ENCODE assay signal across 2 cellular contexts in genomic region chr9:130934246-130934645, GRCh38.
TF ChIP-seq lines count a peak whose summit lies in the region.

No MANE protein-coding gene starts in this region.

TF ChIP-seq in IMR-90, 13 proteins besides CTCF, POLR2A, EP300 and RAD21:
- TF ChIP-seq FOS (IDR thresholded peaks at IDR 0.05; ENCODE audit: low read depth, low read length) (no peak), MAFK (IDR thresholded peaks at IDR 0.05; ENCODE audit: low read depth, low read length) (no peak), SMC3 (IDR thresholded peaks at IDR 0.05; ENCODE audit: low read depth, low read length) (no peak), CHD1 (IDR thresholded peaks at IDR 0.05; ENCODE audit: low read depth, low read length) (no peak), RFX5 (IDR thresholded peaks at IDR 0.05; ENCODE audit: low read depth, low read length) (no peak), USF2 (IDR thresholded peaks at IDR 0.05; ENCODE audit: low read depth, low read length) (no peak)
- TF ChIP-seq, protein P1, sequence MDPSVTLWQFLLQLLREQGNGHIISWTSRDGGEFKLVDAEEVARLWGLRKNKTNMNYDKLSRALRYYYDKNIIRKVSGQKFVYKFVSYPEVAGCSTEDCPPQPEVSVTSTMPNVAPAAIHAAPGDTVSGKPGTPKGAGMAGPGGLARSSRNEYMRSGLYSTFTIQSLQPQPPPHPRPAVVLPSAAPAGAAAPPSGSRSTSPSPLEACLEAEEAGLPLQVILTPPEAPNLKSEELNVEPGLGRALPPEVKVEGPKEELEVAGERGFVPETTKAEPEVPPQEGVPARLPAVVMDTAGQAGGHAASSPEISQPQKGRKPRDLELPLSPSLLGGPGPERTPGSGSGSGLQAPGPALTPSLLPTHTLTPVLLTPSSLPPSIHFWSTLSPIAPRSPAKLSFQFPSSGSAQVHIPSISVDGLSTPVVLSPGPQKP (IDR thresholded peaks at IDR 0.05; ENCODE audit: borderline replicate concordance, low read depth, low read length): no peak

TF ChIP-seq in K562, 482 proteins besides CTCF, POLR2A, EP300 and RAD21:
- no peak for TF ChIP-seq RBFOX2 (IDR thresholded peaks at IDR 0.05; ENCODE audit: low read depth, low read length)
- TF ChIP-seq, protein P2, sequence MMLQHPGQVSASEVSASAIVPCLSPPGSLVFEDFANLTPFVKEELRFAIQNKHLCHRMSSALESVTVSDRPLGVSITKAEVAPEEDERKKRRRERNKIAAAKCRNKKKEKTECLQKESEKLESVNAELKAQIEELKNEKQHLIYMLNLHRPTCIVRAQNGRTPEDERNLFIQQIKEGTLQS (IDR thresholded peaks at IDR 0.05): no peak
- TF ChIP-seq, protein P2 (CRISPR knock-in tag; conservative IDR thresholded peaks at IDR 0.05): 0 out of 2 replicates have a peak, but pooled peaks have one; percentile 37
